8 cellular contexts compared by ENCODE assay signal in the genomic region with DNA sequence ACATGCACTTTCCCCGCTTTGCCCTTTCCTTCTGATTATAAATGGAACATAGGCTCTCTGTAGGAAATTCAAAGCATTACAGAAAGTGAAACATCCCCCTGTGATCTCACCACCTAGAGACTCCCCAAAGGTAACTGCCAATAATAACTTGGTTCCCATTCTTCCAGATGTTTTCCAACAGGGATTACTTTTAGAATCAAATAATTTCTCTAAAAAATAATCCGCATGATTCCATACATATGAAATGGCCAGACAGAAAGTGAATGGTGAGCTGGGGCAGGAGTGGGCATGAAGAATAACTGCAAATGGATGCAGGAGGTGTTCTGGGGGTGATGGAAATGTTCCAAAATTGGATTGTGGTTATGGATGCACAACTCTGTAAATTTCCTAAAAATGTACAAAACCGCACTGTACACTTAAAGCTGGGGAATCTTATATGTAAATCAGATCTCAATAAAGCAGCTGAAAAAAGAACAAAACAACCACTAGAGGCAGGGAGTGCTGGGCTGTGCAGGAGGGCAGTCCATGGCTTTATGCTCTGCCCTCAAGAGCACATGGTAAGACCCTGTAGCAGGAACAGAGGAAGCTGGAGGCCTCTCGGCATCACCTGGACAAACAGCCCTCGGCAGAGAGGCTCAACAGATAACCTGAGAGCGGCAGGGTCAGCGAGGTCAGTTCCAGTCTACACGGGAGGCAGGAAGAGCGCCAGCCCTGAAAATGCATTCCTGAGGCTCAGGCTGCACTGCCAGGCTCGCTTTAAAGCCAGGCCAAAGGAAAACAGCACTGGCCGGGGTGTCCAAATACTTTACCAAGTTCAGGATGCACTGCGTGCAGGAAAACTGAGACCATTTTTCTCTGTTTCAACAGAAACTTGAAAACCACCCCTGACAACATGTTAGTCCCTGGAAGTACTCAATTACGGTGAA. TPM values are rescaled to one million over a fixed set of nuclear protein-coding genes. Genes with fewer than 3 reads are reported as not detected.
DNase-seq lines count a peak whose midpoint lies in the region; ATAC-seq, FAIRE-seq and TF ChIP-seq lines count a peak whose summit lies in the region.

No MANE protein-coding gene starts in this region.

- H3K4me3 Mint-ChIP-seq in astrocyte (ENCODE audit: unreplicated experiment): peak overlapping the region; percentile 66

- DNase-seq in AG08395 (ENCODE audit: low spot score): peak; percentile 46
- DNase-seq in HFF-Myc (ENCODE audit: extremely low read depth, low read depth): no peak
- peak; percentile 65 for DNase-seq in astrocyte (ENCODE audit: low read depth)
- peak; percentile 81 for DNase-seq in left lobe of liver (ENCODE audit: low spot score)
- no peak for DNase-seq in foreskin keratinocyte
- no peak for DNase-seq in ureter (ENCODE audit: low spot score)

- H3K27ac Mint-ChIP-seq in astrocyte (ENCODE audit: unreplicated experiment): peak overlapping the region; percentile 86

- peak overlapping the region; percentile 31 for H3K9ac ChIP-seq in astrocyte (ENCODE audit: low read length)

- no peaks in the 10 kb centered on the region for H3K27me3 ChIP-seq in astrocyte (ENCODE audit: insufficient read depth, low read length)
- no peaks in the 10 kb centered on the region for H3K27me3 ChIP-seq in foreskin keratinocyte

- H2AFZ ChIP-seq in astrocyte (ENCODE audit: low read depth, low read length): no peak overlapping the region

- peak overlapping the region; percentile 4; the same call in 1 of the 2 replicates for H3K4me3 ChIP-seq in HFF-Myc (replicated peaks; ENCODE audit: low read depth, low read length)
- no peak overlapping the region for H3K4me3 ChIP-seq in astrocyte (ENCODE audit: insufficient read depth, low read depth, low read length)
- no peak overlapping the region for H3K4me3 ChIP-seq in urinary bladder (ENCODE audit: low read depth, low read length)

- H3K36me3 Mint-ChIP-seq in astrocyte (ENCODE audit: low read depth, unreplicated experiment): peaks cover 13% of the 10 kb centered on the region

- peak overlapping the region; percentile 52 for H3K27ac ChIP-seq in astrocyte (ENCODE audit: low read depth, low read length)
- H3K27ac ChIP-seq in urinary bladder (ENCODE audit: low read depth): peak overlapping the region; percentile 3
- H3K27ac ChIP-seq in foreskin keratinocyte: no peak overlapping the region

- no peaks in the 10 kb centered on the region for H3K9me3 ChIP-seq in astrocyte (ENCODE audit: insufficient read depth, low read depth, low read length)

- peaks cover 84% of the 10 kb centered on the region for H4K20me1 ChIP-seq in astrocyte (ENCODE audit: insufficient read depth, low read length)

- no peaks in the 10 kb centered on the region for H3K36me3 ChIP-seq in astrocyte (ENCODE audit: insufficient read depth, low read length)
- no peaks in the 10 kb centered on the region for H3K36me3 ChIP-seq in urinary bladder (ENCODE audit: insufficient read depth)

- no peak for FAIRE-seq in astrocyte (lab: Jason Lieb, UNC)

- ATAC-seq in left lobe of liver (peak; percentile 97), foreskin keratinocyte (no peak), HG02642 (IDR thresholded peaks at IDR 0.05; ENCODE audit: poor library complexity, unreplicated experiment) (no peak)

- H3K4me1 Mint-ChIP-seq in astrocyte (ENCODE audit: low read depth, unreplicated experiment): peaks cover 76% of the 10 kb centered on the region

- WGBS in urinary bladder: 44% methylated on average over 13 of the region's 13 CpGs

- H3K9me3 Mint-ChIP-seq in astrocyte (ENCODE audit: unreplicated experiment): no peaks in the 10 kb centered on the region

- peak; percentile 40 for TF ChIP-seq CTCF in HFF-Myc (IDR thresholded peaks at IDR 0.05; ENCODE audit: low read depth, low read length, missing control alignments)
- peak; percentile 49 for TF ChIP-seq CTCF in astrocyte (IDR thresholded peaks at IDR 0.05; ENCODE audit: insufficient read depth, low read depth, low read length)
- no peak for TF ChIP-seq CTCF in foreskin keratinocyte (conservative IDR thresholded peaks at IDR 0.05)

- H3K4me2 ChIP-seq in astrocyte (ENCODE audit: low read length): peak overlapping the region; percentile 55

- no peaks in the 10 kb centered on the region for H3K27me3 Mint-ChIP-seq in astrocyte (ENCODE audit: low read depth, unreplicated experiment)

- peaks cover 88% of the 10 kb centered on the region for H3K79me2 ChIP-seq in astrocyte (ENCODE audit: insufficient read depth, low read length)

- H3K4me1 ChIP-seq in astrocyte (ENCODE audit: insufficient read depth, low read length) (peaks cover 59% of the 10 kb centered on the region), urinary bladder (ENCODE audit: insufficient read depth) (no peaks in the 10 kb centered on the region), foreskin keratinocyte (peaks cover 18% of the 10 kb centered on the region)

RNA-seq across cellular contexts. Expression of gene CAPZB, which starts 39.7 kb away (rescaled TPM):
- total RNA-seq in astrocyte (458 and 459 TPM in 2 replicates), left lobe of liver (91.4 TPM), urinary bladder (77.1 TPM), foreskin keratinocyte (181 and 196 TPM in 2 replicates), ureter (284 TPM)
- polyA plus RNA-seq in urinary bladder (372 TPM), foreskin keratinocyte (285 and 303 TPM in 2 replicates)

Comparison
In these comparisons a context has a peak if more than half of its experiments do, and no peak if none do; other contexts are left out.
1. DNase-seq: peak in AG08395 (single experiment), astrocyte (single experiment) and left lobe of liver (single experiment); none in HFF-Myc (single experiment), foreskin keratinocyte (0 of 2) and ureter (single experiment).